ENCODE assay signal across 12 cellular contexts in genomic region chr5:58156977-58157701, GRCh38.
DNase-seq lines count a peak whose midpoint lies in the region; ATAC-seq, FAIRE-seq and TF ChIP-seq lines count a peak whose summit lies in the region.
"Had no signal": no experiment of that assay in that cellular context is flagged by ENCODE, and none has a peak within 500 bp of the region (broad histone marks: within the 10 kb centered on the region; RNA-seq: fewer than 3 reads in every experiment).

No MANE protein-coding gene starts in this region.

- no peak for TF ChIP-seq CTCF in GM12878 (IDR thresholded peaks at IDR 0.05 in 2 of 3, conservative IDR thresholded peaks at IDR 0.05 in 1 of 3; ENCODE audit: control insufficient read depth in 2 of 3, extremely low read depth in 1 of 3, insufficient read depth in 1 of 3, low read depth in 3 of 3, low read length in 3 of 3)
- TF ChIP-seq CTCF in esophagus muscularis mucosa (IDR thresholded peaks at IDR 0.05) = no peak

- SMC1A ChIA-PET in GM12878 (lab: Charles Lee; ENCODE audit: uncharacterized antibody, unreplicated experiment) = no interaction called here

- WGBS in GM12878 (ENCODE audit: insufficient coverage, insufficient replicate concordance, low lambda C conversion rate, missing lambda C conversion rate) = 2% methylated on average over 8 of the region's 8 CpGs
- 55% methylated on average over 8 of the region's 8 CpGs for WGBS in esophagus muscularis mucosa

- RAD21 ChIA-PET in GM12878 (lab: Charles Lee; ENCODE audit: unreplicated experiment) = interaction anchor here (0.5 kb wide), 1 partner anchor 103 kb away, joined by 3 read pairs; no protein-coding TSS in a partner anchor

- ATAC-seq in GM18519 (IDR thresholded peaks at IDR 0.05; ENCODE audit: low FRiP score, unreplicated experiment) = peak; percentile 81
- ATAC-seq in HG03039 (IDR thresholded peaks at IDR 0.05; ENCODE audit: unreplicated experiment) = peak; percentile 83
- peak; percentile 64 for ATAC-seq in GM12878
- no peak for ATAC-seq in GM19467 (IDR thresholded peaks at IDR 0.05; ENCODE audit: unreplicated experiment)
- ATAC-seq: activated naive CD8-positive, alpha-beta T cell treated with anti-CD3 and anti-CD28 coated beads, Interleukin-2, amount 50 U/mL, for 24 hours; stimulated activated naive B cell treated with anti-CD40 and anti-IgM and Interleukin-4, amounts not matched to agents 10 μg/mL and 1 μg/mL and 100 μg/mL, for 72 hours had no signal

- TF ChIP-seq RAD21 in GM12878 (IDR thresholded peaks at IDR 0.05; ENCODE audit: insufficient read depth, low read depth, low read length) = no peak

- TF ChIP-seq POLR2A in GM12878 (IDR thresholded peaks at IDR 0.05; ENCODE audit: low read depth, low read length) = no peak
- TF ChIP-seq POLR2A in erythroblast (IDR thresholded peaks at IDR 0.05; ENCODE audit: low read length) = no peak
- no peak for TF ChIP-seq POLR2A in esophagus muscularis mucosa (IDR thresholded peaks at IDR 0.05; ENCODE audit: low read depth)

- H3K27me3 ChIP-seq in GM12878 (replicated peaks in 1 of 2; ENCODE audit: control insufficient read depth in 2 of 2, insufficient read depth in 2 of 2, low read length in 1 of 2) = no peaks in the 10 kb centered on the region
- H3K27me3 ChIP-seq in esophagus muscularis mucosa = no peaks in the 10 kb centered on the region

- no peak overlapping the region for H3K9ac ChIP-seq in GM12878 (ENCODE audit: control insufficient read depth, insufficient read depth, low read length)

- H3K4me3 ChIP-seq in GM12878 (no peak overlapping the region), esophagus muscularis mucosa (no peak overlapping the region)

- BruUV-seq in GM12878 (replicated peaks; lab: Mats Ljungman, UMichigan) = no TSS peak

- no peaks in the 10 kb centered on the region for H4K20me1 ChIP-seq in GM12878 (ENCODE audit: control insufficient read depth, insufficient read depth)

- no peak overlapping the region for H3K27ac ChIP-seq in GM12878 (ENCODE audit: control insufficient read depth, insufficient read depth)
- H3K27ac ChIP-seq in esophagus muscularis mucosa (replicated peaks in 1 of 4) = no peak overlapping the region

- intact Hi-C loops in GM12878 (cut with micrococcal nuclease; ENCODE audit: unreplicated experiment) = no loop called here
- intact Hi-C loops in esophagus muscularis mucosa (cut with DNase I) = no loop called here

- TF ChIP-seq EP300 in GM12878 (IDR thresholded peaks at IDR 0.05; ENCODE audit: borderline replicate concordance in 1 of 2, control insufficient read depth in 1 of 2, low read depth in 2 of 2, low read length in 2 of 2) (no peak), esophagus muscularis mucosa (IDR thresholded peaks at IDR 0.05) (no peak)

- H3K4me1 ChIP-seq in GM12878 (ENCODE audit: control insufficient read depth, insufficient read depth, low read length) (no peaks in the 10 kb centered on the region), esophagus muscularis mucosa (peaks cover 0 to 7% (median 0%) of the 10 kb centered on the region in 4 donors)

- no peaks in the 10 kb centered on the region for H3K79me2 ChIP-seq in GM12878 (ENCODE audit: control insufficient read depth, insufficient read depth, low read length)

- in situ Hi-C loops in GM12878 (cut with MboI) = no loop called here

- no peak overlapping the region for H3K4me2 ChIP-seq in GM12878 (ENCODE audit: control insufficient read depth, insufficient read depth)

- H3K36me3 ChIP-seq in GM12878 (ENCODE audit: control insufficient read depth in 2 of 2, insufficient read depth in 2 of 2, low read length in 1 of 2) (no peaks in the 10 kb centered on the region), esophagus muscularis mucosa (no peaks in the 10 kb centered on the region)

- no peaks in the 10 kb centered on the region for H3K9me3 ChIP-seq in GM12878 (replicated peaks; ENCODE audit: control insufficient read depth, insufficient read depth, low read length)
- no peaks in the 10 kb centered on the region for H3K9me3 ChIP-seq in esophagus muscularis mucosa

- H2AFZ ChIP-seq in GM12878 (ENCODE audit: control insufficient read depth, low read depth, low read length) = no peak overlapping the region

- DNase-seq in GM12878 (ENCODE audit: low read depth, low spot score) (no peak), middle frontal gyrus (ENCODE audit: extremely low spot score, low spot score) (peak; percentile 75), erythroblast (lab: John Stamatoyannopoulos, UW) (no peak), esophagus muscularis mucosa (ENCODE audit: extremely low spot score) (no peak), kidney glomerular epithelial cell (lab: John Stamatoyannopoulos, UW) (no peak)
- DNase-seq: activated naive CD8-positive, alpha-beta T cell treated with anti-CD3 and anti-CD28 coated beads, Interleukin-2, amount 50 U/mL, for 24 hours; NCI-H2029; stimulated activated naive B cell treated with anti-CD40 and anti-IgM and Interleukin-4, amounts not matched to agents 10 μg/mL and 1 μg/mL and 100 μg/mL, for 72 hours had no signal

- CTCF ChIA-PET in GM12878 (lab: Yijun Ruan, JAX) = no interaction called here

- FAIRE-seq in GM12878 (lab: Jason Lieb, UNC) = no peak
- FAIRE-seq: G401.6 had no signal

- POLR2A ChIA-PET in GM12878 (lab: Charles Lee) = interaction anchor here (0.6 kb wide), 1 partner anchor 409 kb away, joined by 4 read pairs; no protein-coding TSS in a partner anchor

TF ChIP-seq in GM12878, 131 proteins besides CTCF, POLR2A, EP300 and RAD21:
- TF ChIP-seq POLR2AphosphoS2 (IDR thresholded peaks at IDR 0.05; ENCODE audit: low read depth, low read length) (no peak), TCF12 (IDR thresholded peaks at IDR 0.05; ENCODE audit: low read depth, low read length) (0 out of 2 replicates have a peak, but pooled peaks have one; percentile 23)
